Comparison of ENCODE assay signal across 1 cellular context in the genomic region with DNA sequence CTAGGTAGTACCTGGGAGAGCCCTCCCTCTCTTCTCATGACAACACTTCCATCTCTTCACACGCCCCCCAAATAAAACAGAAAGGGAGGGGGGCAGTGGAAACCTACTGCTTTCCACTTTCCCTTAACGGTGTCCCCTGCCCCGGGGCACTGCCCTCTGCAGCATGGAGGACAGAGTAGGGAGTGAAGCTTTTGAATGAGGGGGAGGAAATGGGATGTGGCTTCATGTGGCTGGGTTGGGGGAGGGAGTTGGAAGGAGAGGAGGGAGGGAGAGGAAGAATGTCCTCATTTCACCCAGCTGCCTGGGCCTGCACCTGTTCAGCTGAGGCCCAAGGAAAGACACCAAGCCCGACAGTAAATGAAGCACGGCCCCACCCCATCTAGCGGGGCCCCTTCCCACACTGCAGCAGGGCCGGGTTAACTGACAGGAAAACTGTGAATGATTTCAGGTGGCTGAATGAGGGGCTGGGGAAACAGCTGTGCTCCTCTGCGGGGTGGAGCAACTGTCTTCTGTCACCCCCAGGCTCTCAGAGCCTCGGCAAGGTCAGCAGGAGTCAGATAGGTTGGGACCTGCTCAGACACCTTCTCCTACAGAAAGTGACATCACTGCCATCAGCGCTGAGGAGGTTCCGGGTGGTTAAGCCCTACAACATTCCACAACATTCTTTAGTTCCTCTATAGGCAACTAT.
TF ChIP-seq lines count a peak whose summit lies in the region.

No MANE protein-coding gene starts in this region.

TF ChIP-seq in K562, 482 proteins besides CTCF, POLR2A, EP300 and RAD21 (continued from another document and continues in another):
- TF ChIP-seq, protein P1, sequence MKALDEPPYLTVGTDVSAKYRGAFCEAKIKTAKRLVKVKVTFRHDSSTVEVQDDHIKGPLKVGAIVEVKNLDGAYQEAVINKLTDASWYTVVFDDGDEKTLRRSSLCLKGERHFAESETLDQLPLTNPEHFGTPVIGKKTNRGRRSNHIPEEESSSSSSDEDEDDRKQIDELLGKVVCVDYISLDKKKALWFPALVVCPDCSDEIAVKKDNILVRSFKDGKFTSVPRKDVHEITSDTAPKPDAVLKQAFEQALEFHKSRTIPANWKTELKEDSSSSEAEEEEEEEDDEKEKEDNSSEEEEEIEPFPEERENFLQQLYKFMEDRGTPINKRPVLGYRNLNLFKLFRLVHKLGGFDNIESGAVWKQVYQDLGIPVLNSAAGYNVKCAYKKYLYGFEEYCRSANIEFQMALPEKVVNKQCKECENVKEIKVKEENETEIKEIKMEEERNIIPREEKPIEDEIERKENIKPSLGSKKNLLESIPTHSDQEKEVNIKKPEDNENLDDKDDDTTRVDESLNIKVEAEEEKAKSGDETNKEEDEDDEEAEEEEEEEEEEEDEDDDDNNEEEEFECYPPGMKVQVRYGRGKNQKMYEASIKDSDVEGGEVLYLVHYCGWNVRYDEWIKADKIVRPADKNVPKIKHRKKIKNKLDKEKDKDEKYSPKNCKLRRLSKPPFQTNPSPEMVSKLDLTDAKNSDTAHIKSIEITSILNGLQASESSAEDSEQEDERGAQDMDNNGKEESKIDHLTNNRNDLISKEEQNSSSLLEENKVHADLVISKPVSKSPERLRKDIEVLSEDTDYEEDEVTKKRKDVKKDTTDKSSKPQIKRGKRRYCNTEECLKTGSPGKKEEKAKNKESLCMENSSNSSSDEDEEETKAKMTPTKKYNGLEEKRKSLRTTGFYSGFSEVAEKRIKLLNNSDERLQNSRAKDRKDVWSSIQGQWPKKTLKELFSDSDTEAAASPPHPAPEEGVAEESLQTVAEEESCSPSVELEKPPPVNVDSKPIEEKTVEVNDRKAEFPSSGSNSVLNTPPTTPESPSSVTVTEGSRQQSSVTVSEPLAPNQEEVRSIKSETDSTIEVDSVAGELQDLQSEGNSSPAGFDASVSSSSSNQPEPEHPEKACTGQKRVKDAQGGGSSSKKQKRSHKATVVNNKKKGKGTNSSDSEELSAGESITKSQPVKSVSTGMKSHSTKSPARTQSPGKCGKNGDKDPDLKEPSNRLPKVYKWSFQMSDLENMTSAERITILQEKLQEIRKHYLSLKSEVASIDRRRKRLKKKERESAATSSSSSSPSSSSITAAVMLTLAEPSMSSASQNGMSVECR (CRISPR knock-in tag; IDR thresholded peaks at IDR 0.05) = 0 out of 2 replicates have a peak, but pooled peaks have one; percentile 58
- TF ChIP-seq ZFPM2 (CRISPR knock-in tag; IDR thresholded peaks at IDR 0.05) (no peak), ZC3H8 (IDR thresholded peaks at IDR 0.05) (no peak), HDGF (IDR thresholded peaks at IDR 0.05) (0 out of 2 replicates have a peak, but pooled peaks have one; percentile 15), BCOR (IDR thresholded peaks at IDR 0.05) (0 out of 2 replicates have a peak, but pooled peaks have one; percentile 6), L3MBTL2 (IDR thresholded peaks at IDR 0.05) (peak; percentile 79), TAF7 (tag; IDR thresholded peaks at IDR 0.05) (no peak), SIRT6 (IDR thresholded peaks at IDR 0.05; ENCODE audit: low read depth, low read length) (no peak), JUN (IDR thresholded peaks at IDR 0.05; ENCODE audit: borderline replicate concordance, low read depth, low read length) (no peak), JUN (CRISPR knock-in tag; IDR thresholded peaks at IDR 0.05; ENCODE audit: borderline replicate concordance) (0 out of 2 replicates have a peak, but pooled peaks have one; percentile 9), KDM5B (IDR thresholded peaks at IDR 0.05; ENCODE audit: insufficient replicate concordance, low read depth, low read length) (peak; percentile 38), TBP (optimal IDR thresholded peaks at IDR 0.05; ENCODE audit: low read depth, low read length) (no peak), STAG1 (CRISPR knock-in tag; IDR thresholded peaks at IDR 0.05; ENCODE audit: borderline replicate concordance) (no peak), PURB (CRISPR knock-in tag; IDR thresholded peaks at IDR 0.05; ENCODE audit: low read depth) (no peak), HNRNPUL1 (IDR thresholded peaks at IDR 0.05; ENCODE audit: low read length) (no peak), SUPT5H (IDR thresholded peaks at IDR 0.05) (no peak), ZFP30 (CRISPR knock-in tag; IDR thresholded peaks at IDR 0.05; ENCODE audit: borderline replicate concordance) (no peak), ATF7 (IDR thresholded peaks at IDR 0.05) (peak; percentile 71; the same call in 1 of the 2 replicates), MEIS2 (IDR thresholded peaks at IDR 0.05; ENCODE audit: partially characterized antibody) (peak; percentile 33), CHD4 (IDR thresholded peaks at IDR 0.05; ENCODE audit: insufficient read depth, insufficient replicate concordance, low read depth, low read length, poor library complexity, severe bottlenecking) (peak; percentile 32), U2AF2 (optimal IDR thresholded peaks at IDR 0.05; ENCODE audit: low read depth, low read length) (no peak), KAT7 (CRISPR knock-in tag; IDR thresholded peaks at IDR 0.05; ENCODE audit: borderline replicate concordance) (0 out of 2 replicates have a peak, but pooled peaks have one; percentile 1), ZKSCAN8 (CRISPR knock-in tag; IDR thresholded peaks at IDR 0.05) (peak; percentile 45; the same call in 1 of the 2 replicates), TAL1 (IDR thresholded peaks at IDR 0.05) (peak; percentile 22), FOXP1 (CRISPR knock-in tag; IDR thresholded peaks at IDR 0.05) (0 out of 2 replicates have a peak, but pooled peaks have one; percentile 61), CXXC5 (CRISPR knock-in tag; IDR thresholded peaks at IDR 0.05) (peak; percentile 44; the same call in 1 of the 2 replicates), KLF13 (tag; IDR thresholded peaks at IDR 0.05; ENCODE audit: borderline replicate concordance, low read depth) (no peak), MTA1 (IDR thresholded peaks at IDR 0.05; ENCODE audit: borderline replicate concordance) (peak; percentile 71; the same call in 1 of the 2 replicates), SPI1 (IDR thresholded peaks at IDR 0.05; ENCODE audit: borderline replicate concordance, low read depth, low read length) (peak; percentile 58; the same call in 1 of the 2 replicates), RCOR1 (IDR thresholded peaks at IDR 0.05; ENCODE audit: borderline replicate concordance in 1 of 2, low read depth in 2 of 2, low read length in 2 of 2) (peak in 1 of 2 experiments; percentile 67; a peak in 1 of 4 replicates), ZNF699 (CRISPR knock-in tag; IDR thresholded peaks at IDR 0.05; ENCODE audit: insufficient replicate concordance) (no peak), ETV1 (tag; conservative IDR thresholded peaks at IDR 0.05; ENCODE audit: low read depth) (peak; percentile 28), NFIC (IDR thresholded peaks at IDR 0.05) (peak; percentile 36; the same call in 1 of the 2 replicates), FOXA3 (CRISPR knock-in tag; conservative IDR thresholded peaks at IDR 0.05 in 1 of 2, IDR thresholded peaks at IDR 0.05 in 1 of 2) (no peak), LEF1 (IDR thresholded peaks at IDR 0.05) (peak; percentile 92), CHCHD3 (CRISPR knock-in tag; IDR thresholded peaks at IDR 0.05) (no peak), ZNF274 (IDR thresholded peaks at IDR 0.05; ENCODE audit: borderline replicate concordance, low read depth, low read length) (no peak), SOX6 (IDR thresholded peaks at IDR 0.05) (0 out of 2 replicates have a peak, but pooled peaks have one; percentile 29), NFE2 (IDR thresholded peaks at IDR 0.05; ENCODE audit: low read depth) (no peak), ZNF3 (CRISPR knock-in tag; IDR thresholded peaks at IDR 0.05) (no peak), GATAD2B (IDR thresholded peaks at IDR 0.05; ENCODE audit: borderline replicate concordance) (no peak), RB1 (IDR thresholded peaks at IDR 0.05; ENCODE audit: low read depth) (peak; percentile 22; the same call in 1 of the 2 replicates), ZNF212 (CRISPR knock-in tag; IDR thresholded peaks at IDR 0.05) (no peak), HNRNPK (IDR thresholded peaks at IDR 0.05; ENCODE audit: low read depth, low read length, poor library complexity, severe bottlenecking) (no peak), ELF1 (tag; IDR thresholded peaks at IDR 0.05) (no peak), NR4A1 (CRISPR knock-in tag; IDR thresholded peaks at IDR 0.05) (no peak), NR4A1 (tag; IDR thresholded peaks at IDR 0.05) (0 out of 2 replicates have a peak, but pooled peaks have one; percentile 48), ZFX (CRISPR knock-in tag; IDR thresholded peaks at IDR 0.05) (peak; percentile 76), ELF2 (CRISPR knock-in tag; IDR thresholded peaks at IDR 0.05) (no peak), CC2D1A (IDR thresholded peaks at IDR 0.05) (peak; percentile 38; the same call in 1 of the 2 replicates), ZZZ3 (IDR thresholded peaks at IDR 0.05) (no peak), ZNF695 (CRISPR knock-in tag; IDR thresholded peaks at IDR 0.05) (no peak), ZBTB17 (CRISPR knock-in tag; IDR thresholded peaks at IDR 0.05) (0 out of 2 replicates have a peak, but pooled peaks have one; percentile 13), NEUROD1 (IDR thresholded peaks at IDR 0.05; ENCODE audit: borderline replicate concordance, low read depth, low read length, partially characterized antibody) (no peak), SAP30 (IDR thresholded peaks at IDR 0.05; ENCODE audit: borderline replicate concordance, insufficient read depth, low read depth, low read length, poor library complexity, severe bottlenecking) (peak; percentile 25), NCOA2 (IDR thresholded peaks at IDR 0.05; ENCODE audit: partially characterized antibody in 2 of 2) (no peak), ZNF644 (tag; IDR thresholded peaks at IDR 0.05; ENCODE audit: low read depth) (no peak), ZNF24 (IDR thresholded peaks at IDR 0.05) (peak; percentile 28; the same call in 1 of the 2 replicates), ETS2 (tag; IDR thresholded peaks at IDR 0.05; ENCODE audit: borderline replicate concordance, poor library complexity, severe bottlenecking) (no peak), SMARCA4 (IDR thresholded peaks at IDR 0.05) (peak; percentile 62)
- TF ChIP-seq, protein P2, sequence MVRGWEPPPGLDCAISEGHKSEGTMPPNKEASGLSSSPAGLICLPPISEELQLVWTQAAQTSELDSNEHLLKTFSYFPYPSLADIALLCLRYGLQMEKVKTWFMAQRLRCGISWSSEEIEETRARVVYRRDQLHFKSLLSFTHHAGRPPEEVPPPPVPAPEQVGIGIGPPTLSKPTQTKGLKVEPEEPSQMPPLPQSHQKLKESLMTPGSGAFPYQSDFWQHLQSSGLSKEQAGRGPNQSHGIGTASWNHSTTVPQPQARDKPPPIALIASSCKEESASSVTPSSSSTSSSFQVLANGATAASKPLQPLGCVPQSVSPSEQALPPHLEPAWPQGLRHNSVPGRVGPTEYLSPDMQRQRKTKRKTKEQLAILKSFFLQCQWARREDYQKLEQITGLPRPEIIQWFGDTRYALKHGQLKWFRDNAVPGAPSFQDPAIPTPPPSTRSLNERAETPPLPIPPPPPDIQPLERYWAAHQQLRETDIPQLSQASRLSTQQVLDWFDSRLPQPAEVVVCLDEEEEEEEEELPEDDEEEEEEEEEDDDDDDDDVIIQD (CRISPR knock-in tag; IDR thresholded peaks at IDR 0.05) = no peak
- TF ChIP-seq, protein P3, sequence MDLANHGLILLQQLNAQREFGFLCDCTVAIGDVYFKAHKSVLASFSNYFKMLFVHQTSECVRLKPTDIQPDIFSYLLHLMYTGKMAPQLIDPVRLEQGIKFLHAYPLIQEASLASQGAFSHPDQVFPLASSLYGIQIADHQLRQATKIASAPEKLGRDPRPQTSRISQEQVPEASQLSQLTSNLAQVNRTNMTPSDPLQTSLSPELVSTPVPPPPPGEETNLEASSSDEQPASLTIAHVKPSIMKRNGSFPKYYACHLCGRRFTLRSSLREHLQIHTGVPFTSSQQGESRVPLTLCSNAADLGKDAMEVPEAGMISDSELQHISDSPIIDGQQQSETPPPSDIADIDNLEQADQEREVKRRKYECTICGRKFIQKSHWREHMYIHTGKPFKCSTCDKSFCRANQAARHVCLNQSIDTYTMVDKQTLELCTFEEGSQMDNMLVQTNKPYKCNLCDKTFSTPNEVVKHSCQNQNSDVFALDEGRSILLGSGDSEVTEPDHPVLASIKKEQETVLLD (IDR thresholded peaks at IDR 0.05) = peak; percentile 42; the same call in 1 of the 2 replicates
- TF ChIP-seq, protein P4, sequence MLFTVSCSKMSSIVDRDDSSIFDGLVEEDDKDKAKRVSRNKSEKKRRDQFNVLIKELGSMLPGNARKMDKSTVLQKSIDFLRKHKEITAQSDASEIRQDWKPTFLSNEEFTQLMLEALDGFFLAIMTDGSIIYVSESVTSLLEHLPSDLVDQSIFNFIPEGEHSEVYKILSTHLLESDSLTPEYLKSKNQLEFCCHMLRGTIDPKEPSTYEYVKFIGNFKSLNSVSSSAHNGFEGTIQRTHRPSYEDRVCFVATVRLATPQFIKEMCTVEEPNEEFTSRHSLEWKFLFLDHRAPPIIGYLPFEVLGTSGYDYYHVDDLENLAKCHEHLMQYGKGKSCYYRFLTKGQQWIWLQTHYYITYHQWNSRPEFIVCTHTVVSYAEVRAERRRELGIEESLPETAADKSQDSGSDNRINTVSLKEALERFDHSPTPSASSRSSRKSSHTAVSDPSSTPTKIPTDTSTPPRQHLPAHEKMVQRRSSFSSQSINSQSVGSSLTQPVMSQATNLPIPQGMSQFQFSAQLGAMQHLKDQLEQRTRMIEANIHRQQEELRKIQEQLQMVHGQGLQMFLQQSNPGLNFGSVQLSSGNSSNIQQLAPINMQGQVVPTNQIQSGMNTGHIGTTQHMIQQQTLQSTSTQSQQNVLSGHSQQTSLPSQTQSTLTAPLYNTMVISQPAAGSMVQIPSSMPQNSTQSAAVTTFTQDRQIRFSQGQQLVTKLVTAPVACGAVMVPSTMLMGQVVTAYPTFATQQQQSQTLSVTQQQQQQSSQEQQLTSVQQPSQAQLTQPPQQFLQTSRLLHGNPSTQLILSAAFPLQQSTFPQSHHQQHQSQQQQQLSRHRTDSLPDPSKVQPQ (CRISPR knock-in tag; IDR thresholded peaks at IDR 0.05; ENCODE audit: borderline replicate concordance) = no peak
- TF ChIP-seq, protein P5, sequence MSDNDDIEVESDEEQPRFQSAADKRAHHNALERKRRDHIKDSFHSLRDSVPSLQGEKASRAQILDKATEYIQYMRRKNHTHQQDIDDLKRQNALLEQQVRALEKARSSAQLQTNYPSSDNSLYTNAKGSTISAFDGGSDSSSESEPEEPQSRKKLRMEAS (CRISPR knock-in tag; IDR thresholded peaks at IDR 0.05) = peak; percentile 35; the same call in 1 of the 2 replicates
- TF ChIP-seq, protein P6, sequence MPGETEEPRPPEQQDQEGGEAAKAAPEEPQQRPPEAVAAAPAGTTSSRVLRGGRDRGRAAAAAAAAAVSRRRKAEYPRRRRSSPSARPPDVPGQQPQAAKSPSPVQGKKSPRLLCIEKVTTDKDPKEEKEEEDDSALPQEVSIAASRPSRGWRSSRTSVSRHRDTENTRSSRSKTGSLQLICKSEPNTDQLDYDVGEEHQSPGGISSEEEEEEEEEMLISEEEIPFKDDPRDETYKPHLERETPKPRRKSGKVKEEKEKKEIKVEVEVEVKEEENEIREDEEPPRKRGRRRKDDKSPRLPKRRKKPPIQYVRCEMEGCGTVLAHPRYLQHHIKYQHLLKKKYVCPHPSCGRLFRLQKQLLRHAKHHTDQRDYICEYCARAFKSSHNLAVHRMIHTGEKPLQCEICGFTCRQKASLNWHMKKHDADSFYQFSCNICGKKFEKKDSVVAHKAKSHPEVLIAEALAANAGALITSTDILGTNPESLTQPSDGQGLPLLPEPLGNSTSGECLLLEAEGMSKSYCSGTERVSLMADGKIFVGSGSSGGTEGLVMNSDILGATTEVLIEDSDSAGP (CRISPR knock-in tag; IDR thresholded peaks at IDR 0.05) = peak; percentile 58
